ENCODE assay signal across 1 cellular context in the genomic region with DNA sequence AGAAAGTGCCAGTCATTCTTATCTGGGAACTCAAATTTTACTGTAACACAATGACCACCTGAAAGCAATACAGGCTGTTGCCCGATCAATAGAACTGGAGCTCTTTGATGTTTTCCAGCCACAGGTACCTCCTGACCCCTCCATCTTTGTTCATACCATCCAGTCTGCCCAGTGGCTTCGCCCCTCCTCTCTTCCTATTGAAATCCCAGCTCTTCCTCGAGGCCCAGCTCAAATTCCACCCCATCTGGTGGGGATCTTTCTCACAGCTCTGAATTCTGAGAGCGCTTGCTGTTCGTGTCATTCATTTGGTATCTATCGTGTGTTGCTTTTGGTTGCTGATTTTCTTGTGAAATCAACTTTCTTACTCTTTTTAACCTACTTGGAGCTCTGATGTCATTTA.
TF ChIP-seq lines count a peak whose summit lies in the region.

No MANE protein-coding gene starts in this region.

TF ChIP-seq in HepG2, 621 proteins besides CTCF, POLR2A, EP300 and RAD21 (continued from another document):
- TF ChIP-seq, protein P1, sequence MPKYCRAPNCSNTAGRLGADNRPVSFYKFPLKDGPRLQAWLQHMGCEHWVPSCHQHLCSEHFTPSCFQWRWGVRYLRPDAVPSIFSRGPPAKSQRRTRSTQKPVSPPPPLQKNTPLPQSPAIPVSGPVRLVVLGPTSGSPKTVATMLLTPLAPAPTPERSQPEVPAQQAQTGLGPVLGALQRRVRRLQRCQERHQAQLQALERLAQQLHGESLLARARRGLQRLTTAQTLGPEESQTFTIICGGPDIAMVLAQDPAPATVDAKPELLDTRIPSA (CRISPR knock-in tag; IDR thresholded peaks at IDR 0.05; ENCODE audit: borderline replicate concordance), result no peak
- TF ChIP-seq TAF15 (IDR thresholded peaks at IDR 0.05; ENCODE audit: low read depth, low read length, poor library complexity, severe bottlenecking) (no peak), ZNF282 (IDR thresholded peaks at IDR 0.05; ENCODE audit: partially characterized antibody) (no peak)
